Comparison of ENCODE assay signal across 26 cellular contexts in genomic region chr2:144451443-144451842, GRCh38.
DNase-seq lines count a peak whose midpoint lies in the region; ATAC-seq, FAIRE-seq and TF ChIP-seq lines count a peak whose summit lies in the region.
"Had no signal": no experiment of that assay in that cellular context is flagged by ENCODE, and none has a peak within 500 bp of the region (broad histone marks: within the 10 kb centered on the region; RNA-seq: fewer than 3 reads in every experiment).

No MANE protein-coding gene starts in this region.

- H3K79me2 ChIP-seq in astrocyte (ENCODE audit: insufficient read depth, low read length) = peaks cover 27% of the 10 kb centered on the region

- H3K27me3 Mint-ChIP-seq in HFFc6 (ENCODE audit: insufficient read depth) (no peaks in the 10 kb centered on the region), astrocyte (ENCODE audit: low read depth, unreplicated experiment) (no peaks in the 10 kb centered on the region)
- H3K27me3 Mint-ChIP-seq: memory B cell had no signal

- H3K4me1 ChIP-seq in astrocyte (ENCODE audit: insufficient read depth, low read length) = peaks cover 29% of the 10 kb centered on the region
- peaks cover 4 to 92% of the 10 kb centered on the region in 2 donors for H3K4me1 ChIP-seq in left lung
- peaks cover 16 to 31% of the 10 kb centered on the region in 2 donors for H3K4me1 ChIP-seq in gastrocnemius medialis

- peak overlapping the region; percentile 81 for H3K4me3 Mint-ChIP-seq in HFFc6
- H3K4me3 Mint-ChIP-seq in astrocyte (ENCODE audit: unreplicated experiment) = no peak overlapping the region
- H3K4me3 Mint-ChIP-seq: activated naive CD4-positive, alpha-beta T cell treated with anti-CD3 and anti-CD28 coated beads, Interleukin-2, amount 10 ng/mL, durations not matched to agents 7 days and 5 days had no signal

- FAIRE-seq in astrocyte (lab: Jason Lieb, UNC) = no peak

- no peak overlapping the region for H3K4me3 ChIP-seq in astrocyte (ENCODE audit: insufficient read depth, low read depth, low read length)
- no peak overlapping the region for H3K4me3 ChIP-seq in left lung
- H3K4me3 ChIP-seq in gastrocnemius medialis = no peak overlapping the region

- H3K9me3 Mint-ChIP-seq in HFFc6 (no peaks in the 10 kb centered on the region), astrocyte (ENCODE audit: unreplicated experiment) (no peaks in the 10 kb centered on the region)
- H3K9me3 Mint-ChIP-seq: activated naive CD4-positive, alpha-beta T cell treated with anti-CD3 and anti-CD28 coated beads, Interleukin-2, amount 10 ng/mL, durations not matched to agents 7 days and 5 days; memory B cell had no signal

- no peak overlapping the region for H3K9ac ChIP-seq in astrocyte (ENCODE audit: low read length)

- H3K36me3 Mint-ChIP-seq in HFFc6 (ENCODE audit: low read depth) (peaks cover 14% of the 10 kb centered on the region), astrocyte (ENCODE audit: low read depth, unreplicated experiment) (peaks cover 4% of the 10 kb centered on the region)
- H3K36me3 Mint-ChIP-seq: activated naive CD4-positive, alpha-beta T cell treated with anti-CD3 and anti-CD28 coated beads, Interleukin-2, amount 10 ng/mL, durations not matched to agents 7 days and 5 days had no signal

- TF ChIP-seq POLR2A in gastrocnemius medialis (IDR thresholded peaks at IDR 0.05) = no peak

- H3K9me3 ChIP-seq in astrocyte (ENCODE audit: insufficient read depth, low read depth, low read length) = no peaks in the 10 kb centered on the region
- H3K9me3 ChIP-seq in left lung = no peaks in the 10 kb centered on the region
- no peaks in the 10 kb centered on the region for H3K9me3 ChIP-seq in gastrocnemius medialis
- H3K9me3 ChIP-seq: ascending aorta, heart right ventricle, SK-N-SH, stomach, vagina had no signal

- in situ Hi-C loops in gastrocnemius medialis (cut with MboI; ENCODE audit: low sequenced_read_pairs in 4 of 4) = loop anchor here in 1 of 4 donors (10.0 kb wide), 1 partner anchor 63 kb away; no protein-coding TSS in a partner anchor

- no peak for ATAC-seq in left lung
- ATAC-seq in gastrocnemius medialis = no peak
- ATAC-seq: heart right ventricle, left colon had no signal

- TF ChIP-seq CTCF in HFFc6 (IDR thresholded peaks at IDR 0.05) (no peak), astrocyte (IDR thresholded peaks at IDR 0.05; ENCODE audit: insufficient read depth, low read depth, low read length) (no peak), left lung (IDR thresholded peaks at IDR 0.05) (no peak), gastrocnemius medialis (IDR thresholded peaks at IDR 0.05 in 4 of 5, conservative IDR thresholded peaks at IDR 0.05 in 1 of 5) (no peak)

- H4K20me1 ChIP-seq in astrocyte (ENCODE audit: insufficient read depth, low read length) = no peaks in the 10 kb centered on the region

- H3K27ac Mint-ChIP-seq in HFFc6 (peak overlapping the region; percentile 92), astrocyte (ENCODE audit: unreplicated experiment) (peak overlapping the region; percentile 89)
- H3K27ac Mint-ChIP-seq: activated naive CD4-positive, alpha-beta T cell treated with anti-CD3 and anti-CD28 coated beads, Interleukin-2, amount 10 ng/mL, durations not matched to agents 7 days and 5 days had no signal

- H3K36me3 ChIP-seq in astrocyte (ENCODE audit: insufficient read depth, low read length) (no peaks in the 10 kb centered on the region), left lung (peaks cover 0 to 10% of the 10 kb centered on the region in 2 donors), gastrocnemius medialis (no peaks in the 10 kb centered on the region)
- H3K36me3 ChIP-seq: ascending aorta, stomach, vagina had no signal

- DNase-seq in HFFc6 = no peak
- DNase-seq in astrocyte (ENCODE audit: low read depth) = no peak
- DNase-seq in left lung = no peak
- DNase-seq in superior temporal gyrus (ENCODE audit: extremely low spot score) = peak; percentile 68
- DNase-seq in gastrocnemius medialis = no peak
- DNase-seq in NCI-H69 (lab: John Stamatoyannopoulos, UW) = no peak
- no peak for DNase-seq in MV-4-11 (lab: John Stamatoyannopoulos, UW)
- no peak for DNase-seq in SIG-M5 (lab: John Stamatoyannopoulos, UW)
- DNase-seq: activated CD4-positive, alpha-beta T cell treated with anti-CD3 and anti-CD28 coated beads for 4 hours; activated naive CD4-positive, alpha-beta T cell treated with anti-CD3 and anti-CD28 coated beads, Interleukin-2, amount 10 ng/mL, durations not matched to agents 7 days and 5 days; C1 segment of cervical spinal cord; Calu3; heart right ventricle; left colon; NCI-H187 treated with DMSO at 0.1 percent for 48 hours; NCI-H526 treated with DMSO at 0.1 percent for 48 hours; RPMI8226; SK-N-SH; stimulated activated CD4-positive, alpha-beta T cell treated with anti-CD3 and anti-CD28 coated beads, Interleukin-12 subunit alpha, Interleukin-12 subunit beta, amount 100 ng/mL, for 4 hours; stimulated activated CD4-positive, alpha-beta T cell treated with anti-CD3 and anti-CD28 coated beads, Interleukin-4, amount 100 ng/mL, for 4 hours; stomach; T-helper 2 cell had no signal

- intact Hi-C loops in left lung (cut with DNase I) = no loop called here
- intact Hi-C loops in gastrocnemius medialis (cut with DNase I; ENCODE audit: low total_unique reads) = loop anchor here (5.0 kb wide), 1 partner anchor 119 kb away; a partner anchor contains a TSS

- H3K4me1 Mint-ChIP-seq in HFFc6 (ENCODE audit: low read depth) (peaks cover 74% of the 10 kb centered on the region), astrocyte (ENCODE audit: low read depth, unreplicated experiment) (peaks cover 60% of the 10 kb centered on the region)
- H3K4me1 Mint-ChIP-seq: activated naive CD4-positive, alpha-beta T cell treated with anti-CD3 and anti-CD28 coated beads, Interleukin-2, amount 10 ng/mL, durations not matched to agents 7 days and 5 days had no signal

- H3K27ac ChIP-seq in astrocyte (ENCODE audit: low read depth, low read length) = no peak overlapping the region
- H3K27ac ChIP-seq in left lung = peak overlapping the region; percentile 9 to 55
- no peak overlapping the region for H3K27ac ChIP-seq in gastrocnemius medialis
- H3K27ac ChIP-seq: epithelial cell of prostate had no signal

- H3K4me2 ChIP-seq in astrocyte (ENCODE audit: low read length) = no peak overlapping the region

- H2AFZ ChIP-seq in astrocyte (ENCODE audit: low read depth, low read length) = no peak overlapping the region

- no peaks in the 10 kb centered on the region for H3K27me3 ChIP-seq in astrocyte (ENCODE audit: insufficient read depth, low read length)
- no peaks in the 10 kb centered on the region for H3K27me3 ChIP-seq in left lung
- no peaks in the 10 kb centered on the region for H3K27me3 ChIP-seq in gastrocnemius medialis
- H3K27me3 ChIP-seq: ascending aorta, heart right ventricle, vagina had no signal

Comparison
In these comparisons a context has a peak if more than half of its experiments do, and no peak if none do; other contexts are left out.
1. H3K27ac ChIP-seq: peak in left lung (2 of 2); none in astrocyte (single experiment) and gastrocnemius medialis (0 of 4).